In the genomic region with DNA sequence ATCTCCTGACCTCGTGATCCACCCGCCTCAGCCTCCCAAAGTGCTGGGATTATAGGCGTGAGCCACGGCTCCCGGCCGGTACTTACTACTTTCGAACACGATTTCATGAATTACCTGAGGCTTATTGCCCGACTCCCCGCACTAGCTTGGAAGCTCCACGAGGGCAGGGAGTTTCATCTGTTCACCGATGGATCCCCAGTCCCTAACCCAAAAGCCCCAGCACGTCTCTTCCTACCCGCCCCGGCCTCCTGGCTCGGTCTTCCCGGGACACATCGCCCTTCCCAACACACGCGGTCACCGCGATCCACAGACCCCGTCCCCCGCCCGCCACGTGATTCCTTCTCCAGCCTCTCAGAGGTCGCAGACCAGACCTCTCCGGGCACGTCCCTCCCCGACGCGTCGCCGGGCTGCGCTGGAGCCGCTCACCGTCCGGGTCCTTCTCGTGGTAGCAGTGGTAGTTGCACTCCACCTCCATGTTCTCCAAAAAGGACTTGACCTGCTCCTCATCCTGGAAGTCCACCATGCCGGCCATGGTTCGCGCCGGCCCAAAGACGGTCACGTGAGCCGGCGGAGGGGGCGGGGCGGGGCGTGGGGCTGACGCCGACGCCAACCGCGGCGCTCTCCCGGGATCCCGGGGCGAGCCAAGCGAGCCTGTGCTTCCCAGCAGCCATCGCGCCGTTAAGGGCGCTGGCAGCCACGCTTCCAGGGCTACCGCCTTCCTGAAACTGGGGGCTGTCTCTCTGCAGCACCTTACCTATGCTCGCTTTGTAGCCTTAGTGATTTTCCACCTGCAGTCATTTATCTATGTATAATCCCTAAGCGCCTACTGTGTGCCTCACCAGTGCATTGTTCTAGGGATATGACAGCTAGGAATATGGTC, we compare ENCODE assay signal across 1 cellular context.
A peak's percentile ranks its signal among the peaks of the same experiment; 100 is the strongest.
TF ChIP-seq lines count a peak whose summit lies in the region.

A gene (minus strand): TSS at position 553 of the 880 bp plus-strand sequence. CDS start 21 bp downstream, at position 532.

TF ChIP-seq in K562, 482 proteins besides CTCF, POLR2A, EP300 and RAD21 (continued from another document and continues in another):
- TF ChIP-seq, protein P1, sequence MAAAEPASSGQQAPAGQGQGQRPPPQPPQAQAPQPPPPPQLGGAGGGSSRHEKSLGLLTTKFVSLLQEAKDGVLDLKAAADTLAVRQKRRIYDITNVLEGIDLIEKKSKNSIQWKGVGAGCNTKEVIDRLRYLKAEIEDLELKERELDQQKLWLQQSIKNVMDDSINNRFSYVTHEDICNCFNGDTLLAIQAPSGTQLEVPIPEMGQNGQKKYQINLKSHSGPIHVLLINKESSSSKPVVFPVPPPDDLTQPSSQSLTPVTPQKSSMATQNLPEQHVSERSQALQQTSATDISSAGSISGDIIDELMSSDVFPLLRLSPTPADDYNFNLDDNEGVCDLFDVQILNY (CRISPR knock-in tag; IDR thresholded peaks at IDR 0.05) = peak; percentile 77; the same call in 1 of the 2 replicates
- TF ChIP-seq RBM25 (IDR thresholded peaks at IDR 0.05; ENCODE audit: low read depth, low read length, severe bottlenecking) = no peak
- no peak for TF ChIP-seq NFE2L1 (tag; IDR thresholded peaks at IDR 0.05; ENCODE audit: borderline replicate concordance, low read depth)
- TF ChIP-seq NONO (IDR thresholded peaks at IDR 0.05; ENCODE audit: low read depth in 2 of 2, low read length in 1 of 2) = no peak; a peak in 1 of 4 replicates
- TF ChIP-seq CCAR2 (IDR thresholded peaks at IDR 0.05; ENCODE audit: low read depth, low read length) = no peak
- TF ChIP-seq HNRNPLL (IDR thresholded peaks at IDR 0.05; ENCODE audit: low read depth, low read length, poor library complexity, severe bottlenecking) = no peak
- TF ChIP-seq ELF4 (CRISPR knock-in tag; IDR thresholded peaks at IDR 0.05) = peak; percentile 69; the same call in 1 of the 2 replicates
- TF ChIP-seq, protein P2, sequence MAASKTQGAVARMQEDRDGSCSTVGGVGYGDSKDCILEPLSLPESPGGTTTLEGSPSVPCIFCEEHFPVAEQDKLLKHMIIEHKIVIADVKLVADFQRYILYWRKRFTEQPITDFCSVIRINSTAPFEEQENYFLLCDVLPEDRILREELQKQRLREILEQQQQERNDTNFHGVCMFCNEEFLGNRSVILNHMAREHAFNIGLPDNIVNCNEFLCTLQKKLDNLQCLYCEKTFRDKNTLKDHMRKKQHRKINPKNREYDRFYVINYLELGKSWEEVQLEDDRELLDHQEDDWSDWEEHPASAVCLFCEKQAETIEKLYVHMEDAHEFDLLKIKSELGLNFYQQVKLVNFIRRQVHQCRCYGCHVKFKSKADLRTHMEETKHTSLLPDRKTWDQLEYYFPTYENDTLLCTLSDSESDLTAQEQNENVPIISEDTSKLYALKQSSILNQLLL (CRISPR knock-in tag; IDR thresholded peaks at IDR 0.05; ENCODE audit: borderline replicate concordance) = no peak
- TF ChIP-seq CBX3 (IDR thresholded peaks at IDR 0.05; ENCODE audit: borderline replicate concordance in 1 of 2, low read length in 2 of 2) = no peak; a peak in 2 of 3 replicates
- TF ChIP-seq ZNF830 (CRISPR knock-in tag; IDR thresholded peaks at IDR 0.05) = 0 out of 2 replicates have a peak, but pooled peaks have one; percentile 54
- no peak for TF ChIP-seq ZNF408 (CRISPR knock-in tag; IDR thresholded peaks at IDR 0.05; ENCODE audit: low read depth)
- TF ChIP-seq, protein P3, sequence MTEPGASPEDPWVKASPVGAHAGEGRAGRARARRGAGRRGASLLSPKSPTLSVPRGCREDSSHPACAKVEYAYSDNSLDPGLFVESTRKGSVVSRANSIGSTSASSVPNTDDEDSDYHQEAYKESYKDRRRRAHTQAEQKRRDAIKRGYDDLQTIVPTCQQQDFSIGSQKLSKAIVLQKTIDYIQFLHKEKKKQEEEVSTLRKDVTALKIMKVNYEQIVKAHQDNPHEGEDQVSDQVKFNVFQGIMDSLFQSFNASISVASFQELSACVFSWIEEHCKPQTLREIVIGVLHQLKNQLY (CRISPR knock-in tag; conservative IDR thresholded peaks at IDR 0.05) = no peak
- TF ChIP-seq NFYB (IDR thresholded peaks at IDR 0.05; ENCODE audit: extremely low read depth, insufficient read length) = no peak
- peak; percentile 68 for TF ChIP-seq ZFX (CRISPR knock-in tag; IDR thresholded peaks at IDR 0.05)
- no peak for TF ChIP-seq ZFP30 (CRISPR knock-in tag; IDR thresholded peaks at IDR 0.05; ENCODE audit: borderline replicate concordance)
- peak; percentile 68 for TF ChIP-seq ZNF263 (CRISPR knock-in tag; IDR thresholded peaks at IDR 0.05; ENCODE audit: borderline replicate concordance)
- TF ChIP-seq ARID1B (IDR thresholded peaks at IDR 0.05) = peak; percentile 33
- no peak for TF ChIP-seq ZNF384 (IDR thresholded peaks at IDR 0.05; ENCODE audit: low read depth, low read length)
- TF ChIP-seq, protein P4, sequence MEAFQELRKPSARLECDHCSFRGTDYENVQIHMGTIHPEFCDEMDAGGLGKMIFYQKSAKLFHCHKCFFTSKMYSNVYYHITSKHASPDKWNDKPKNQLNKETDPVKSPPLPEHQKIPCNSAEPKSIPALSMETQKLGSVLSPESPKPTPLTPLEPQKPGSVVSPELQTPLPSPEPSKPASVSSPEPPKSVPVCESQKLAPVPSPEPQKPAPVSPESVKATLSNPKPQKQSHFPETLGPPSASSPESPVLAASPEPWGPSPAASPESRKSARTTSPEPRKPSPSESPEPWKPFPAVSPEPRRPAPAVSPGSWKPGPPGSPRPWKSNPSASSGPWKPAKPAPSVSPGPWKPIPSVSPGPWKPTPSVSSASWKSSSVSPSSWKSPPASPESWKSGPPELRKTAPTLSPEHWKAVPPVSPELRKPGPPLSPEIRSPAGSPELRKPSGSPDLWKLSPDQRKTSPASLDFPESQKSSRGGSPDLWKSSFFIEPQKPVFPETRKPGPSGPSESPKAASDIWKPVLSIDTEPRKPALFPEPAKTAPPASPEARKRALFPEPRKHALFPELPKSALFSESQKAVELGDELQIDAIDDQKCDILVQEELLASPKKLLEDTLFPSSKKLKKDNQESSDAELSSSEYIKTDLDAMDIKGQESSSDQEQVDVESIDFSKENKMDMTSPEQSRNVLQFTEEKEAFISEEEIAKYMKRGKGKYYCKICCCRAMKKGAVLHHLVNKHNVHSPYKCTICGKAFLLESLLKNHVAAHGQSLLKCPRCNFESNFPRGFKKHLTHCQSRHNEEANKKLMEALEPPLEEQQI (IDR thresholded peaks at IDR 0.05) = peak; percentile 48; the same call in 1 of the 2 replicates
- TF ChIP-seq HNRNPH1 (optimal IDR thresholded peaks at IDR 0.05; ENCODE audit: low read depth, low read length) = no peak
- no peak for TF ChIP-seq NR2F6 (CRISPR knock-in tag; IDR thresholded peaks at IDR 0.05)
- 0 out of 4 replicates have a peak, but pooled peaks of 1 of the 2 experiments have one; percentile 57 for TF ChIP-seq KDM4B (IDR thresholded peaks at IDR 0.05; ENCODE audit: borderline replicate concordance in 2 of 2, low read depth in 1 of 2)
- TF ChIP-seq PRPF4 (IDR thresholded peaks at IDR 0.05; ENCODE audit: insufficient read depth, low read depth, low read length, poor library complexity, severe bottlenecking) = no peak
- TF ChIP-seq CREM (IDR thresholded peaks at IDR 0.05; ENCODE audit: low read depth) = peak; percentile 79
- TF ChIP-seq, protein P5, sequence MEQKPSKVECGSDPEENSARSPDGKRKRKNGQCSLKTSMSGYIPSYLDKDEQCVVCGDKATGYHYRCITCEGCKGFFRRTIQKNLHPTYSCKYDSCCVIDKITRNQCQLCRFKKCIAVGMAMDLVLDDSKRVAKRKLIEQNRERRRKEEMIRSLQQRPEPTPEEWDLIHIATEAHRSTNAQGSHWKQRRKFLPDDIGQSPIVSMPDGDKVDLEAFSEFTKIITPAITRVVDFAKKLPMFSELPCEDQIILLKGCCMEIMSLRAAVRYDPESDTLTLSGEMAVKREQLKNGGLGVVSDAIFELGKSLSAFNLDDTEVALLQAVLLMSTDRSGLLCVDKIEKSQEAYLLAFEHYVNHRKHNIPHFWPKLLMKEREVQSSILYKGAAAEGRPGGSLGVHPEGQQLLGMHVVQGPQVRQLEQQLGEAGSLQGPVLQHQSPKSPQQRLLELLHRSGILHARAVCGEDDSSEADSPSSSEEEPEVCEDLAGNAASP (IDR thresholded peaks at IDR 0.05) = no peak
- TF ChIP-seq ZNF316 (IDR thresholded peaks at IDR 0.05) = peak; percentile 92
- TF ChIP-seq ZKSCAN3 (CRISPR knock-in tag; IDR thresholded peaks at IDR 0.05) = no peak
- no peak for TF ChIP-seq ZNF76 (CRISPR knock-in tag; IDR thresholded peaks at IDR 0.05; ENCODE audit: borderline replicate concordance)
- peak; percentile 76 for TF ChIP-seq CBFA2T2 (conservative IDR thresholded peaks at IDR 0.05)
- TF ChIP-seq SMARCB1 (IDR thresholded peaks at IDR 0.05; ENCODE audit: insufficient read length, low read depth) = no peak
- no peak for TF ChIP-seq HDGF (IDR thresholded peaks at IDR 0.05)
- no peak for TF ChIP-seq ETS2 (tag; IDR thresholded peaks at IDR 0.05; ENCODE audit: borderline replicate concordance, poor library complexity, severe bottlenecking)
- no peak for TF ChIP-seq ERF (CRISPR knock-in tag; IDR thresholded peaks at IDR 0.05)
- no peak for TF ChIP-seq CBX5 (IDR thresholded peaks at IDR 0.05; ENCODE audit: borderline replicate concordance, low read depth)
- no peak for TF ChIP-seq NELFE (IDR thresholded peaks at IDR 0.05; ENCODE audit: insufficient read depth, insufficient read length)
- peak; percentile 67 for TF ChIP-seq CREB1 (IDR thresholded peaks at IDR 0.05)
- TF ChIP-seq CREB1 (CRISPR knock-in tag; IDR thresholded peaks at IDR 0.05) = peak; percentile 76
- TF ChIP-seq, protein P6, sequence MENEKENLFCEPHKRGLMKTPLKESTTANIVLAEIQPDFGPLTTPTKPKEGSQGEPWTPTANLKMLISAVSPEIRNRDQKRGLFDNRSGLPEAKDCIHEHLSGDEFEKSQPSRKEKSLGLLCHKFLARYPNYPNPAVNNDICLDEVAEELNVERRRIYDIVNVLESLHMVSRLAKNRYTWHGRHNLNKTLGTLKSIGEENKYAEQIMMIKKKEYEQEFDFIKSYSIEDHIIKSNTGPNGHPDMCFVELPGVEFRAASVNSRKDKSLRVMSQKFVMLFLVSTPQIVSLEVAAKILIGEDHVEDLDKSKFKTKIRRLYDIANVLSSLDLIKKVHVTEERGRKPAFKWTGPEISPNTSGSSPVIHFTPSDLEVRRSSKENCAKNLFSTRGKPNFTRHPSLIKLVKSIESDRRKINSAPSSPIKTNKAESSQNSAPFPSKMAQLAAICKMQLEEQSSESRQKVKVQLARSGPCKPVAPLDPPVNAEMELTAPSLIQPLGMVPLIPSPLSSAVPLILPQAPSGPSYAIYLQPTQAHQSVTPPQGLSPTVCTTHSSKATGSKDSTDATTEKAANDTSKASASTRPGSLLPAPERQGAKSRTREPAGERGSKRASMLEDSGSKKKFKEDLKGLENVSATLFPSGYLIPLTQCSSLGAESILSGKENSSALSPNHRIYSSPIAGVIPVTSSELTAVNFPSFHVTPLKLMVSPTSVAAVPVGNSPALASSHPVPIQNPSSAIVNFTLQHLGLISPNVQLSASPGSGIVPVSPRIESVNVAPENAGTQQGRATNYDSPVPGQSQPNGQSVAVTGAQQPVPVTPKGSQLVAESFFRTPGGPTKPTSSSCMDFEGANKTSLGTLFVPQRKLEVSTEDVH (IDR thresholded peaks at IDR 0.05; ENCODE audit: low read depth, partially characterized antibody) = no peak
- TF ChIP-seq, protein P7, sequence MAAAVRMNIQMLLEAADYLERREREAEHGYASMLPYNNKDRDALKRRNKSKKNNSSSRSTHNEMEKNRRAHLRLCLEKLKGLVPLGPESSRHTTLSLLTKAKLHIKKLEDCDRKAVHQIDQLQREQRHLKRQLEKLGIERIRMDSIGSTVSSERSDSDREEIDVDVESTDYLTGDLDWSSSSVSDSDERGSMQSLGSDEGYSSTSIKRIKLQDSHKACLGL (CRISPR knock-in tag; IDR thresholded peaks at IDR 0.05; ENCODE audit: borderline replicate concordance, poor library complexity, severe bottlenecking) = peak; percentile 73
- TF ChIP-seq, protein P8, sequence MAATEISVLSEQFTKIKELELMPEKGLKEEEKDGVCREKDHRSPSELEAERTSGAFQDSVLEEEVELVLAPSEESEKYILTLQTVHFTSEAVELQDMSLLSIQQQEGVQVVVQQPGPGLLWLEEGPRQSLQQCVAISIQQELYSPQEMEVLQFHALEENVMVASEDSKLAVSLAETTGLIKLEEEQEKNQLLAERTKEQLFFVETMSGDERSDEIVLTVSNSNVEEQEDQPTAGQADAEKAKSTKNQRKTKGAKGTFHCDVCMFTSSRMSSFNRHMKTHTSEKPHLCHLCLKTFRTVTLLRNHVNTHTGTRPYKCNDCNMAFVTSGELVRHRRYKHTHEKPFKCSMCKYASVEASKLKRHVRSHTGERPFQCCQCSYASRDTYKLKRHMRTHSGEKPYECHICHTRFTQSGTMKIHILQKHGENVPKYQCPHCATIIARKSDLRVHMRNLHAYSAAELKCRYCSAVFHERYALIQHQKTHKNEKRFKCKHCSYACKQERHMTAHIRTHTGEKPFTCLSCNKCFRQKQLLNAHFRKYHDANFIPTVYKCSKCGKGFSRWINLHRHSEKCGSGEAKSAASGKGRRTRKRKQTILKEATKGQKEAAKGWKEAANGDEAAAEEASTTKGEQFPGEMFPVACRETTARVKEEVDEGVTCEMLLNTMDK (IDR thresholded peaks at IDR 0.05; ENCODE audit: borderline replicate concordance, insufficient read depth, low read depth, low read length, poor library complexity, severe bottlenecking) = no peak
- TF ChIP-seq, protein P9, sequence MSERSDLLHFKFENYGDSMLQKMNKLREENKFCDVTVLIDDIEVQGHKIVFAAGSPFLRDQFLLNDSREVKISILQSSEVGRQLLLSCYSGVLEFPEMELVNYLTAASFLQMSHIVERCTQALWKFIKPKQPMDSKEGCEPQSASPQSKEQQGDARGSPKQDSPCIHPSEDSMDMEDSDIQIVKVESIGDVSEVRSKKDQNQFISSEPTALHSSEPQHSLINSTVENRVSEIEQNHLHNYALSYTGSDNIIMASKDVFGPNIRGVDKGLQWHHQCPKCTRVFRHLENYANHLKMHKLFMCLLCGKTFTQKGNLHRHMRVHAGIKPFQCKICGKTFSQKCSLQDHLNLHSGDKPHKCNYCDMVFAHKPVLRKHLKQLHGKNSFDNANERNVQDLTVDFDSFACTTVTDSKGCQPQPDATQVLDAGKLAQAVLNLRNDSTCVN (CRISPR knock-in tag; IDR thresholded peaks at IDR 0.05) = peak; percentile 4
- TF ChIP-seq ZBTB8A (IDR thresholded peaks at IDR 0.05; ENCODE audit: partially characterized antibody) = no peak
- TF ChIP-seq, protein P10, sequence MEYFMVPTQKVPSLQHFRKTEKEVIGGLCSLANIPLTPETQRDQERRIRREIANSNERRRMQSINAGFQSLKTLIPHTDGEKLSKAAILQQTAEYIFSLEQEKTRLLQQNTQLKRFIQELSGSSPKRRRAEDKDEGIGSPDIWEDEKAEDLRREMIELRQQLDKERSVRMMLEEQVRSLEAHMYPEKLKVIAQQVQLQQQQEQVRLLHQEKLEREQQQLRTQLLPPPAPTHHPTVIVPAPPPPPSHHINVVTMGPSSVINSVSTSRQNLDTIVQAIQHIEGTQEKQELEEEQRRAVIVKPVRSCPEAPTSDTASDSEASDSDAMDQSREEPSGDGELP (CRISPR knock-in tag; IDR thresholded peaks at IDR 0.05; ENCODE audit: borderline replicate concordance) = peak; percentile 80; the same call in 1 of the 2 replicates
- TF ChIP-seq HNRNPL (IDR thresholded peaks at IDR 0.05; ENCODE audit: low read depth, low read length) = no peak
